Comparison of ENCODE assay signal across 22 cellular contexts in the genomic region with DNA sequence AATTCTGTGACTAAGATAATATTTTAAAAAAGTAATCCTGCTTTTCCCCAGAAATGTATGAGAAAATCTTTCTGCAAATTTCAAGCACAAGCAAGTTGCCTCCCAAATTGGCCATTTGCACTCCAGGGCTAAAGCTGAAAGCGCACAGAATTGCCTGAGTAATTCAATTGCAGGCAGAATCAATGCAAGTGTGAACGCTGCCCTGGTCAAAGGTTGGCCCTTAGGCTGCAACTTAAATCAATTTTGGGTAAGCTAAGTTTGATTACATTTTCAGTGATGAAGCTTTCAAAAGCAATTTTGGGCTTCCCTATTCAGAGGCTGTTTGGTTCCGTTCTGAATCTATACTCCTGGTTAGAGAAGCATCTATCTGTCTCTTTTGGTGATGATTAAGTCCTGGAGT.
"Had no signal": no experiment of that assay in that cellular context is flagged by ENCODE, and none has a peak within 500 bp of the region (broad histone marks: within the 10 kb centered on the region; RNA-seq: fewer than 3 reads in every experiment).

No MANE protein-coding gene starts in this region.

- H3K36me3 ChIP-seq: left lung, ovary, right atrium auricular region, right lobe of liver, suprapubic skin, thoracic aorta, tibial artery, upper lobe of right lung had no signal

- DNase-seq: hypothalamus; immature natural killer cell; kidney; left colon; left lung; mesendoderm; naive thymus-derived CD4-positive, alpha-beta T cell; ovary; right lobe of liver; stimulated activated CD4-positive, alpha-beta T cell treated with anti-CD3 and anti-CD28 coated beads, Interleukin-12 subunit alpha, Interleukin-12 subunit beta, amount 100 ng/mL, for 4 hours; stimulated activated CD4-positive, alpha-beta T cell treated with anti-CD3 and anti-CD28 coated beads, Interleukin-15, amount 100 ng/mL, for 24 hours; stimulated activated CD4-positive, alpha-beta T cell treated with anti-CD3 and anti-CD28 coated beads, Interleukin-2, amount 100 ng/mL, for 24 hours; stimulated activated CD4-positive, alpha-beta T cell treated with anti-CD3 and anti-CD28 coated beads, Interleukin-4, amount 100 ng/mL, for 1 hour; stimulated activated naive B cell treated with anti-CD40 and anti-IgM and Interleukin-4, amounts not matched to agents 10 μg/mL and 1 μg/mL and 100 μg/mL, for 72 hours; tibial artery; trophoblast cell; upper lobe of right lung had no signal

- H3K9me3 ChIP-seq: left lung, ovary, right atrium auricular region, right lobe of liver, suprapubic skin, thoracic aorta, tibial artery, upper lobe of right lung had no signal

- ATAC-seq: left colon; left lung; naive thymus-derived CD4-positive, alpha-beta T cell; natural killer cell treated with Interleukin-12 subunit alpha and Interleukin-12 subunit beta and Interleukin-15 and Interleukin-18, amount 100 ng/mL, for 72 hours; right lobe of liver; stimulated activated naive B cell treated with anti-CD40 and anti-IgM and Interleukin-4, amounts not matched to agents 10 μg/mL and 1 μg/mL and 100 μg/mL, for 72 hours; upper lobe of right lung had no signal

- H3K4me1 ChIP-seq: left lung, right atrium auricular region, right lobe of liver, suprapubic skin, tibial artery, upper lobe of right lung had no signal

- H3K27me3 ChIP-seq: left lung, ovary, right atrium auricular region, right lobe of liver, suprapubic skin, tibial artery, upper lobe of right lung had no signal

- H3K27ac ChIP-seq: left lung, ovary, right atrium auricular region, right lobe of liver, suprapubic skin, thoracic aorta, tibial artery, upper lobe of right lung had no signal

- H3K4me3 ChIP-seq: left lung, lung, ovary, right atrium auricular region, right lobe of liver, suprapubic skin, thoracic aorta, tibial artery, upper lobe of right lung had no signal
